ENCODE assay signal across 19 cellular contexts in the genomic region with DNA sequence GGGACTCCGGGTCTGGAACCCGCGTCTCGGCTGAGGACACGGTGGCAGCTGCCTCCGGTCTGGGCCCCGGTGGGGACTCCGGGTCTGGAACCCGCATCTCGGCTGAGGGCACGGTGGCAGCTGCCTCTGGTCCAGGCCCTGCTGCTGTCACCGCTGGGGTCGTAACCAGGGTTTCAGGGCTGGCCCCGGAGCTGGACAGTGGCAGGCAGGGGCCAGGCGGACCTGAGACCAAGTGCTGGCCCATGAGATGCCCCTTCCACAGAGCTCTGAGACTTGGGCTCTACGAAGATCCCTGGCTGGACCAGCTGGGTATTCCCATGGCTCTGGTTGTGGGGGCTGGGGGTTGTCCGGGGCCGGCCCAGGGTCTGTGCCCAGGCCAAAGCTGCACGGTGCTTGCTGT. TPM values are rescaled to one million over a fixed set of nuclear protein-coding genes. Genes with fewer than 3 reads are reported as not detected.
A peak's percentile ranks its signal among the peaks of the same experiment; 100 is the strongest.
DNase-seq lines count a peak whose midpoint lies in the region; ATAC-seq, FAIRE-seq and TF ChIP-seq lines count a peak whose summit lies in the region.
"Had no signal": no experiment of that assay in that cellular context is flagged by ENCODE, and none has a peak within 500 bp of the region (broad histone marks: within the 10 kb centered on the region; RNA-seq: fewer than 3 reads in every experiment).

No MANE protein-coding gene starts in this region.

- H2BK15ac ChIP-seq in neuronal stem cell (ENCODE audit: low read length) = no peak overlapping the region

- H3K79me1 ChIP-seq in neuronal stem cell (ENCODE audit: low read depth, low read length) = peaks cover 39% of the 10 kb centered on the region

- no peak for ATAC-seq in HepG2
- no peak for ATAC-seq in right lobe of liver

- H3K36me3 ChIP-seq in HepG2 (replicated peaks in 1 of 2; ENCODE audit: control insufficient read depth in 1 of 2, insufficient read depth in 2 of 2, low read length in 2 of 2) (0 out of 5 replicates have a peak, but pooled peaks cover 0 to 6% of the 10 kb centered on the region in 2 experiments), right lobe of liver (no peaks in the 10 kb centered on the region), neuronal stem cell (replicated peaks in 1 of 2; ENCODE audit: control insufficient read depth in 2 of 2, insufficient read depth in 2 of 2, low read length in 2 of 2) (peaks cover 9 to 20% of the 10 kb centered on the region in 2 donors), testis (ENCODE audit: low read depth, missing control alignments) (no peaks in the 10 kb centered on the region)

- H3K23ac ChIP-seq in neuronal stem cell (ENCODE audit: low read depth, low read length, poor library complexity) = peak overlapping the region; percentile 80

- no peak overlapping the region for H2BK12ac ChIP-seq in neuronal stem cell (ENCODE audit: low read length)

- no TSS peak for BruUV-seq in HepG2 (replicated peaks; lab: Mats Ljungman, UMichigan)

- no peak for FAIRE-seq in HepG2 (lab: Jason Lieb, UNC)
- FAIRE-seq: A549, D721Med, G401.6, GM12891, GM19239, HTR-8/SVneo had no signal

- H2AFZ ChIP-seq in HepG2 (ENCODE audit: low read length) = no peak overlapping the region
- H2AFZ ChIP-seq in neuronal stem cell (ENCODE audit: low read length) = no peak overlapping the region

- H3K4ac ChIP-seq in neuronal stem cell (ENCODE audit: low read length) = no peak overlapping the region

- H4K8ac ChIP-seq in neuronal stem cell (ENCODE audit: low read depth, low read length) = no peak overlapping the region

- POLR2A ChIA-PET in HepG2 (lab: Yijun Ruan, JAX) = interaction anchor here (0.9 to 2.0 kb wide), 2 partner anchors 23 to 72 kb away, joined by 3 to 5 read pairs; a partner anchor contains a TSS

- H3K9ac ChIP-seq in HepG2 (ENCODE audit: insufficient read depth, low read depth, low read length) (no peak overlapping the region), neuronal stem cell (ENCODE audit: low read depth, low read length, poor library complexity) (no peak overlapping the region)

- no peak for TF ChIP-seq RAD21 in HepG2 (CRISPR knock-in tag; IDR thresholded peaks at IDR 0.05)

- peaks cover 3% of the 10 kb centered on the region for H3K79me2 ChIP-seq in HepG2 (ENCODE audit: insufficient read depth, low read length)

- H3K4me2 ChIP-seq in HepG2 (ENCODE audit: low read depth, low read length) (no peak overlapping the region), neuronal stem cell (ENCODE audit: insufficient read depth, low read length, poor library complexity, severe bottlenecking) (no peak overlapping the region)
- H3K4me2 ChIP-seq: A549 had no signal

- H4K91ac ChIP-seq in neuronal stem cell (ENCODE audit: low read depth, low read length, poor library complexity) = no peak overlapping the region

- no peak; a peak in 1 of 4 replicates for TF ChIP-seq POLR2A in HepG2 (IDR thresholded peaks at IDR 0.05; ENCODE audit: insufficient read depth in 1 of 2, low read depth in 2 of 2, low read length in 2 of 2)
- TF ChIP-seq POLR2A in right lobe of liver (IDR thresholded peaks at IDR 0.05) = no peak
- no peak for TF ChIP-seq POLR2A in testis (IDR thresholded peaks at IDR 0.05)

- H3K9me3 ChIP-seq in HepG2 (ENCODE audit: low read length) = no peaks in the 10 kb centered on the region
- H3K9me3 ChIP-seq in right lobe of liver = no peaks in the 10 kb centered on the region
- H3K9me3 ChIP-seq in neuronal stem cell (replicated peaks in 1 of 2; ENCODE audit: control insufficient read depth in 2 of 2, insufficient read depth in 1 of 2, low read depth in 1 of 2, low read length in 2 of 2) = no peaks in the 10 kb centered on the region
- no peaks in the 10 kb centered on the region for H3K9me3 ChIP-seq in testis
- H3K9me3 ChIP-seq: A549, Caco-2, HAP-1 had no signal

- TF ChIP-seq EP300 in HepG2 (IDR thresholded peaks at IDR 0.05; ENCODE audit: low read depth in 2 of 2, low read length in 2 of 2) (no peak), HepG2 (CRISPR knock-in tag; IDR thresholded peaks at IDR 0.05; ENCODE audit: borderline replicate concordance) (no peak)

- H3K4me3 ChIP-seq in HepG2 (replicated peaks in 1 of 3; ENCODE audit: insufficient read depth in 1 of 3, low read depth in 2 of 3, low read length in 3 of 3) (no peak overlapping the region), right lobe of liver (no peak overlapping the region), neuronal stem cell (ENCODE audit: low read length in 2 of 2) (no peak overlapping the region), testis (no peak overlapping the region)
- H3K4me3 ChIP-seq: A549, HAP-1 had no signal

- H3K14ac ChIP-seq in neuronal stem cell (ENCODE audit: low read length) = no peak overlapping the region

- H3K4me1 ChIP-seq in HepG2 (ENCODE audit: insufficient read depth, low read length) = peaks cover 11% of the 10 kb centered on the region
- peaks cover 0 to 13% (median 0%) of the 10 kb centered on the region in 4 donors for H3K4me1 ChIP-seq in right lobe of liver
- peaks cover 6 to 8% of the 10 kb centered on the region in 2 donors for H3K4me1 ChIP-seq in neuronal stem cell (ENCODE audit: control insufficient read depth in 2 of 2, insufficient read depth in 1 of 2, low read depth in 1 of 2, low read length in 2 of 2)
- peaks cover 22% of the 10 kb centered on the region for H3K4me1 ChIP-seq in testis
- H3K4me1 ChIP-seq: HAP-1 had no signal

- no CpG with 5 or more reads among the region's 19 CpGs for WGBS in HepG2 (ENCODE audit: low lambda C conversion rate)
- WGBS in right lobe of liver (ENCODE audit: insufficient coverage, low coverage, low lambda C conversion rate, missing lambda C conversion rate) = no CpG with 5 or more reads among the region's 19 CpGs
- WGBS in neuronal stem cell (ENCODE audit: extremely low coverage in 2 of 2, insufficient read length in 2 of 2, insufficient replicate concordance in 1 of 2), 2 donors = no CpG with 5 or more reads among the region's 19 CpGs
- WGBS in testis, 2 donors = 91 to 100% methylated on average over 1 to 19 of the region's 19 CpGs

- CTCF ChIA-PET in HepG2 (lab: Yijun Ruan, JAX; ENCODE audit: low intra/inter-chr PET ratio, low total read pairs) = interaction anchor here (2.2 kb wide), 1 partner anchor 72 kb away, joined by 13 read pairs; no protein-coding TSS in a partner anchor

- DNase-seq in HepG2 (ENCODE audit: low spot score) = no peak
- no peak for DNase-seq in right lobe of liver
- DNase-seq in neuronal stem cell (ENCODE audit: low spot score) = no peak
- DNase-seq in testis = no peak
- DNase-seq: AML-193; Caco-2; CD4-positive, alpha-beta T cell had no signal

- no peak overlapping the region for H2AK5ac ChIP-seq in neuronal stem cell (ENCODE audit: low read depth, low read length)

- no peak overlapping the region for H3K18ac ChIP-seq in neuronal stem cell (ENCODE audit: low read length)

- intact Hi-C loops in HepG2 (cut with micrococcal nuclease; ENCODE audit: unreplicated experiment) (no loop called here), right lobe of liver (cut with DNase I) (loop anchor here in 1 of 2 donors (5.0 kb wide), 1 partner anchor 77 kb away; a partner anchor contains a TSS), testis (cut with DNase I; ENCODE audit: low total_unique reads) (no loop called here)

- H2BK120ac ChIP-seq in neuronal stem cell (ENCODE audit: low read depth, low read length) = no peak overlapping the region

- H4K20me1 ChIP-seq in HepG2 (ENCODE audit: insufficient read depth, low read length) = no peaks in the 10 kb centered on the region

- H3K27ac ChIP-seq in HepG2 (ENCODE audit: extremely low read length, insufficient read depth, low read length) = no peak overlapping the region
- H3K27ac ChIP-seq in right lobe of liver = no peak overlapping the region
- no peak overlapping the region for H3K27ac ChIP-seq in neuronal stem cell (replicated peaks; ENCODE audit: low read length)
- H3K27ac ChIP-seq in testis = no peak overlapping the region
- H3K27ac ChIP-seq: 22Rv1, A549, C4-2B had no signal

- peaks cover 11 to 36% of the 10 kb centered on the region in 2 experiments; a peak in 4 of 5 replicates for H3K27me3 ChIP-seq in HepG2 (ENCODE audit: control insufficient read depth in 1 of 2, insufficient read depth in 2 of 2, low read length in 2 of 2)
- H3K27me3 ChIP-seq in right lobe of liver = no peaks in the 10 kb centered on the region
- H3K27me3 ChIP-seq in neuronal stem cell (ENCODE audit: control insufficient read depth in 3 of 3, insufficient read depth in 3 of 3, low read depth in 1 of 3, low read length in 3 of 3) = peaks cover 0 to 29% (median 3%) of the 10 kb centered on the region in 3 experiments
- no peaks in the 10 kb centered on the region for H3K27me3 ChIP-seq in testis

- in situ Hi-C loops in HepG2 (cut with HindIII; ENCODE audit: extremely low pct_ligation_motif_present, low pct_unique_long_range_greater_than_20kb) = no loop called here

- peak overlapping the region; percentile 53 for H2BK5ac ChIP-seq in neuronal stem cell (ENCODE audit: low read length)

- TF ChIP-seq CTCF in HepG2 (CRISPR knock-in tag; IDR thresholded peaks at IDR 0.05) (no peak), right lobe of liver (IDR thresholded peaks at IDR 0.05) (no peak), testis (IDR thresholded peaks at IDR 0.05) (no peak)

RNA-seq across cellular contexts. Expression of a gene that starts 3.8 kb away (rescaled TPM):
- 22.4 and 26.2 TPM in 2 replicates for total RNA-seq in HepG2 (2016; rRNA removed; fragmentation: Illumina TruSeq; extraction: Trizol)
- total RNA-seq in HepG2 (2016; cell fraction: cytosol; rRNA removed; fragmentation: Illumina TruSeq; extraction: Trizol; ENCODE audit: low read depth) = 18.7 and 21.8 TPM in 2 replicates
- total RNA-seq in HepG2 (2016; cell fraction: insoluble cytoplasmic fraction; rRNA removed; fragmentation: Illumina TruSeq; extraction: Trizol) = 20.2 and 24.6 TPM in 2 replicates
- 34.6 and 36.7 TPM in 2 replicates for total RNA-seq in HepG2 (2016; cell fraction: membrane; rRNA removed; fragmentation: Illumina TruSeq; extraction: Trizol)
- 13.4 and 16.9 TPM in 2 replicates for total RNA-seq in HepG2 (2016; cell fraction: nucleus; rRNA removed; fragmentation: Illumina TruSeq; extraction: Trizol)
- 13.1 and 15.9 TPM in 2 replicates for polyA plus RNA-seq in HepG2 (2011; rRNA removed)
- 11.8 and 20.0 TPM in 2 replicates for polyA plus RNA-seq in HepG2 (2011; cell fraction: cytosol; rRNA removed)
- polyA plus RNA-seq in HepG2 (2011; cell fraction: nucleus; rRNA removed) = 47.0 and 47.2 TPM in 2 replicates
- 6.9 and 11.4 TPM in 2 replicates for polyA plus RNA-seq in HepG2 (2012)
- 23.0 and 24.2 TPM in 2 replicates for polyA plus RNA-seq in HepG2 (2016; cell fraction: cytosol; fragmentation: Illumina TruSeq; extraction: Trizol; ENCODE audit: low read depth)
- polyA plus RNA-seq in HepG2 (2016; cell fraction: insoluble cytoplasmic fraction; fragmentation: Illumina TruSeq; extraction: Trizol; ENCODE audit: low read depth) = 22.5 and 24.4 TPM in 2 replicates
- 32.9 and 33.9 TPM in 2 replicates for polyA plus RNA-seq in HepG2 (2016; cell fraction: membrane; fragmentation: Illumina TruSeq; extraction: Trizol; ENCODE audit: low read depth)
- polyA plus RNA-seq in HepG2 (2016; cell fraction: nucleus; fragmentation: Illumina TruSeq; extraction: Trizol; ENCODE audit: insufficient read depth, low read depth) = 29.7 and 35.5 TPM in 2 replicates
- 20.0 and 21.5 TPM in 2 replicates for polyA minus RNA-seq in HepG2 (2011; rRNA and poly(A)+ RNA removed; ENCODE audit: low replicate concordance)
- polyA minus RNA-seq in HepG2 (2011; cell fraction: cytosol; rRNA and poly(A)+ RNA removed) = 9.3 and 9.6 TPM in 2 replicates
- 8.9 and 13.2 TPM in 2 replicates for polyA minus RNA-seq in HepG2 (2011; cell fraction: nucleus; rRNA and poly(A)+ RNA removed)
- total RNA-seq in right lobe of liver = 10 to 100 TPM in 2 of 6 experiments, 1 to 10 TPM in 4; 5.1 to 16.2 (median 6.6) TPM
- 14.5 TPM for polyA plus RNA-seq in neuronal stem cell (2013, experiment 1 of 2)
- polyA plus RNA-seq in neuronal stem cell (2013, experiment 2 of 2) = 15.3 TPM
- 10 to 100 TPM; 18.6 to 24.0 TPM for total RNA-seq in testis
- polyA plus RNA-seq in testis (ENCODE audit: insufficient read depth, low read depth, low replicate concordance) = 11.4 TPM

RNA-seq across cellular contexts. Expression of a gene that starts 4.0 kb away (rescaled TPM):
- 8.8 and 22.9 TPM in 2 replicates for total RNA-seq in HepG2 (2016; rRNA removed; fragmentation: Illumina TruSeq; extraction: Trizol)
- 14.2 and 15.9 TPM in 2 replicates for total RNA-seq in HepG2 (2016; cell fraction: cytosol; rRNA removed; fragmentation: Illumina TruSeq; extraction: Trizol; ENCODE audit: low read depth)
- 7.3 and 24.5 TPM in 2 replicates for total RNA-seq in HepG2 (2016; cell fraction: insoluble cytoplasmic fraction; rRNA removed; fragmentation: Illumina TruSeq; extraction: Trizol)
- 5.5 and 6.8 TPM in 2 replicates for total RNA-seq in HepG2 (2016; cell fraction: membrane; rRNA removed; fragmentation: Illumina TruSeq; extraction: Trizol)
- 26.2 and 31.2 TPM in 2 replicates for total RNA-seq in HepG2 (2016; cell fraction: nucleus; rRNA removed; fragmentation: Illumina TruSeq; extraction: Trizol)
- polyA plus RNA-seq in HepG2 (2011; rRNA removed) = 7.3 and 8.6 TPM in 2 replicates
- 2.5 and 6.5 TPM in 2 replicates for polyA plus RNA-seq in HepG2 (2011; cell fraction: cytosol; rRNA removed)
- polyA plus RNA-seq in HepG2 (2011; cell fraction: nucleus; rRNA removed) = 145 and 298 TPM in 2 replicates
- 6.6 and 11.8 TPM in 2 replicates for polyA plus RNA-seq in HepG2 (2012)
- polyA plus RNA-seq in HepG2 (2016; cell fraction: cytosol; fragmentation: Illumina TruSeq; extraction: Trizol; ENCODE audit: low read depth) = 2.3 and 2.5 TPM in 2 replicates
- polyA plus RNA-seq in HepG2 (2016; cell fraction: insoluble cytoplasmic fraction; fragmentation: Illumina TruSeq; extraction: Trizol; ENCODE audit: low read depth) = 6.8 and 7.7 TPM in 2 replicates
- polyA plus RNA-seq in HepG2 (2016; cell fraction: membrane; fragmentation: Illumina TruSeq; extraction: Trizol; ENCODE audit: low read depth) = 3.5 and 4.5 TPM in 2 replicates
- polyA plus RNA-seq in HepG2 (2016; cell fraction: nucleus; fragmentation: Illumina TruSeq; extraction: Trizol; ENCODE audit: insufficient read depth, low read depth) = 103 and 115 TPM in 2 replicates
- 8.2 and 13.0 TPM in 2 replicates for polyA minus RNA-seq in HepG2 (2011; rRNA and poly(A)+ RNA removed; ENCODE audit: low replicate concordance)
- 2.4 and 3.9 TPM in 2 replicates for polyA minus RNA-seq in HepG2 (2011; cell fraction: cytosol; rRNA and poly(A)+ RNA removed)
- polyA minus RNA-seq in HepG2 (2011; cell fraction: nucleus; rRNA and poly(A)+ RNA removed) = 7.5 and 12.4 TPM in 2 replicates
- 1 to 10 TPM; 2.9 to 7.8 (median 4.6) TPM for total RNA-seq in right lobe of liver
- 77.3 TPM for polyA plus RNA-seq in neuronal stem cell (2013, experiment 1 of 2)
- polyA plus RNA-seq in neuronal stem cell (2013, experiment 2 of 2) = 69.6 TPM
- total RNA-seq in testis = 10 to 100 TPM; 90.6 to 95.0 TPM
- polyA plus RNA-seq in testis (ENCODE audit: insufficient read depth, low read depth, low replicate concordance) = 32.5 TPM

RNA-seq across cellular contexts. Expression of a gene that starts 16.1 kb away (rescaled TPM):
- not detected in 2 replicates for total RNA-seq in HepG2 (2016; rRNA removed; fragmentation: Illumina TruSeq; extraction: Trizol)
- not detected in 2 replicates for total RNA-seq in HepG2 (2016; cell fraction: cytosol; rRNA removed; fragmentation: Illumina TruSeq; extraction: Trizol; ENCODE audit: low read depth)
- not detected in 2 replicates for total RNA-seq in HepG2 (2016; cell fraction: insoluble cytoplasmic fraction; rRNA removed; fragmentation: Illumina TruSeq; extraction: Trizol)
- total RNA-seq in HepG2 (2016; cell fraction: membrane; rRNA removed; fragmentation: Illumina TruSeq; extraction: Trizol) = not detected in 2 replicates
- total RNA-seq in HepG2 (2016; cell fraction: nucleus; rRNA removed; fragmentation: Illumina TruSeq; extraction: Trizol) = not detected in 2 replicates
- polyA plus RNA-seq in HepG2 (2011; rRNA removed) = not detected in 2 replicates
- not detected in 2 replicates for polyA plus RNA-seq in HepG2 (2011; cell fraction: cytosol; rRNA removed)
- polyA plus RNA-seq in HepG2 (2011; cell fraction: nucleus; rRNA removed) = not detected in 2 replicates
- not detected in 2 replicates for polyA plus RNA-seq in HepG2 (2012)
- not detected in 2 replicates for polyA plus RNA-seq in HepG2 (2016; cell fraction: cytosol; fragmentation: Illumina TruSeq; extraction: Trizol; ENCODE audit: low read depth)
- not detected in 2 replicates for polyA plus RNA-seq in HepG2 (2016; cell fraction: insoluble cytoplasmic fraction; fragmentation: Illumina TruSeq; extraction: Trizol; ENCODE audit: low read depth)
- polyA plus RNA-seq in HepG2 (2016; cell fraction: membrane; fragmentation: Illumina TruSeq; extraction: Trizol; ENCODE audit: low read depth) = not detected in 2 replicates
- not detected in 2 replicates for polyA plus RNA-seq in HepG2 (2016; cell fraction: nucleus; fragmentation: Illumina TruSeq; extraction: Trizol; ENCODE audit: insufficient read depth, low read depth)
- not detected in 2 replicates for polyA minus RNA-seq in HepG2 (2011; rRNA and poly(A)+ RNA removed; ENCODE audit: low replicate concordance)
- not detected in 2 replicates for polyA minus RNA-seq in HepG2 (2011; cell fraction: cytosol; rRNA and poly(A)+ RNA removed)
- not detected in 2 replicates for polyA minus RNA-seq in HepG2 (2011; cell fraction: nucleus; rRNA and poly(A)+ RNA removed)
- total RNA-seq in right lobe of liver = not detected
- 0.52 TPM for polyA plus RNA-seq in neuronal stem cell (2013, experiment 1 of 2)
- polyA plus RNA-seq in neuronal stem cell (2013, experiment 2 of 2) = 0.51 TPM
- not detected for total RNA-seq in testis
- not detected for polyA plus RNA-seq in testis (ENCODE audit: insufficient read depth, low read depth, low replicate concordance)
- total RNA-seq: Caco-2; CD4-positive, alpha-beta T cell; H4 had no signal
- polyA plus RNA-seq: BJ, IgD-negative memory B cell had no signal

RNA-seq across cellular contexts. Expression of a gene that starts 23.9 kb away (rescaled TPM):
- total RNA-seq in HepG2 (2016; rRNA removed; fragmentation: Illumina TruSeq; extraction: Trizol) = 0.72 and 2.0 TPM in 2 replicates
- total RNA-seq in HepG2 (2016; cell fraction: cytosol; rRNA removed; fragmentation: Illumina TruSeq; extraction: Trizol; ENCODE audit: low read depth) = 0.30 TPM in 1 of 2 replicates, not detected in the other
- total RNA-seq in HepG2 (2016; cell fraction: insoluble cytoplasmic fraction; rRNA removed; fragmentation: Illumina TruSeq; extraction: Trizol) = 1.2 and 2.1 TPM in 2 replicates
- 0.31 and 0.38 TPM in 2 replicates for total RNA-seq in HepG2 (2016; cell fraction: membrane; rRNA removed; fragmentation: Illumina TruSeq; extraction: Trizol)
- total RNA-seq in HepG2 (2016; cell fraction: nucleus; rRNA removed; fragmentation: Illumina TruSeq; extraction: Trizol) = 1.1 and 2.5 TPM in 2 replicates
- polyA plus RNA-seq in HepG2 (2011; rRNA removed) = 2.3 and 3.0 TPM in 2 replicates
- polyA plus RNA-seq in HepG2 (2011; cell fraction: cytosol; rRNA removed) = 1.1 and 1.5 TPM in 2 replicates
- polyA plus RNA-seq in HepG2 (2011; cell fraction: nucleus; rRNA removed) = 3.7 and 5.0 TPM in 2 replicates
- polyA plus RNA-seq in HepG2 (2012) = 3.0 and 3.9 TPM in 2 replicates
- polyA plus RNA-seq in HepG2 (2016; cell fraction: cytosol; fragmentation: Illumina TruSeq; extraction: Trizol; ENCODE audit: low read depth) = 0.34 and 0.49 TPM in 2 replicates
- polyA plus RNA-seq in HepG2 (2016; cell fraction: insoluble cytoplasmic fraction; fragmentation: Illumina TruSeq; extraction: Trizol; ENCODE audit: low read depth) = 0.61 and 0.67 TPM in 2 replicates
- polyA plus RNA-seq in HepG2 (2016; cell fraction: membrane; fragmentation: Illumina TruSeq; extraction: Trizol; ENCODE audit: low read depth) = 0.44 and 0.46 TPM in 2 replicates
- polyA plus RNA-seq in HepG2 (2016; cell fraction: nucleus; fragmentation: Illumina TruSeq; extraction: Trizol; ENCODE audit: insufficient read depth, low read depth) = 3.3 and 3.5 TPM in 2 replicates
- 1.2 and 15.6 TPM in 2 replicates for polyA minus RNA-seq in HepG2 (2011; rRNA and poly(A)+ RNA removed; ENCODE audit: low replicate concordance)
- polyA minus RNA-seq in HepG2 (2011; cell fraction: cytosol; rRNA and poly(A)+ RNA removed) = 0.79 and 1.8 TPM in 2 replicates
- polyA minus RNA-seq in HepG2 (2011; cell fraction: nucleus; rRNA and poly(A)+ RNA removed) = 0.87 and 1.0 TPM in 2 replicates
- total RNA-seq in right lobe of liver = under 1 TPM in 1 of 6 experiments, not detected in 5; 0.25 TPM
- 0.33 TPM for polyA plus RNA-seq in neuronal stem cell (2013, experiment 1 of 2)
- polyA plus RNA-seq in neuronal stem cell (2013, experiment 2 of 2) = 0.43 TPM
- total RNA-seq in testis = 1 to 10 TPM; 1.5 to 2.8 TPM
- polyA plus RNA-seq in testis (ENCODE audit: insufficient read depth, low read depth, low replicate concordance) = 18.5 TPM
- total RNA-seq: CD4-positive, alpha-beta T cell; H4 had no signal
- polyA plus RNA-seq: IgD-negative memory B cell had no signal

RNA-seq across cellular contexts. Expression of a gene that starts 43.6 kb away (rescaled TPM):
- total RNA-seq in HepG2 (2016; rRNA removed; fragmentation: Illumina TruSeq; extraction: Trizol) (16.9 and 21.7 TPM in 2 replicates), right lobe of liver (10 to 100 TPM; 11.9 to 26.1 (median 17.3) TPM), testis (10 to 100 TPM; 58.0 to 59.0 TPM)
- total RNA-seq in HepG2 (2016; cell fraction: cytosol; rRNA removed; fragmentation: Illumina TruSeq; extraction: Trizol; ENCODE audit: low read depth) = 7.0 and 7.4 TPM in 2 replicates
- 15.6 and 20.7 TPM in 2 replicates for total RNA-seq in HepG2 (2016; cell fraction: insoluble cytoplasmic fraction; rRNA removed; fragmentation: Illumina TruSeq; extraction: Trizol)
- 5.7 and 7.5 TPM in 2 replicates for total RNA-seq in HepG2 (2016; cell fraction: membrane; rRNA removed; fragmentation: Illumina TruSeq; extraction: Trizol)
- 14.7 and 17.4 TPM in 2 replicates for total RNA-seq in HepG2 (2016; cell fraction: nucleus; rRNA removed; fragmentation: Illumina TruSeq; extraction: Trizol)
- polyA plus RNA-seq in HepG2 (2011; rRNA removed) (25.0 and 25.2 TPM in 2 replicates), testis (ENCODE audit: insufficient read depth, low read depth, low replicate concordance) (28.9 TPM)
- polyA plus RNA-seq in HepG2 (2011; cell fraction: cytosol; rRNA removed) = 10.2 and 14.3 TPM in 2 replicates
- polyA plus RNA-seq in HepG2 (2011; cell fraction: nucleus; rRNA removed) = 96.0 and 123 TPM in 2 replicates
- polyA plus RNA-seq in HepG2 (2012) = 12.1 and 17.0 TPM in 2 replicates
- polyA plus RNA-seq in HepG2 (2016; cell fraction: cytosol; fragmentation: Illumina TruSeq; extraction: Trizol; ENCODE audit: low read depth) = 1.3 and 1.4 TPM in 2 replicates
- 14.0 TPM in 2 replicates for polyA plus RNA-seq in HepG2 (2016; cell fraction: insoluble cytoplasmic fraction; fragmentation: Illumina TruSeq; extraction: Trizol; ENCODE audit: low read depth)
- 3.2 and 3.5 TPM in 2 replicates for polyA plus RNA-seq in HepG2 (2016; cell fraction: membrane; fragmentation: Illumina TruSeq; extraction: Trizol; ENCODE audit: low read depth)
- 31.2 and 33.5 TPM in 2 replicates for polyA plus RNA-seq in HepG2 (2016; cell fraction: nucleus; fragmentation: Illumina TruSeq; extraction: Trizol; ENCODE audit: insufficient read depth, low read depth)
- polyA minus RNA-seq in HepG2 (2011; rRNA and poly(A)+ RNA removed; ENCODE audit: low replicate concordance) = 29.7 and 30.3 TPM in 2 replicates
- 6.2 and 6.9 TPM in 2 replicates for polyA minus RNA-seq in HepG2 (2011; cell fraction: cytosol; rRNA and poly(A)+ RNA removed)
- polyA minus RNA-seq in HepG2 (2011; cell fraction: nucleus; rRNA and poly(A)+ RNA removed) = 44.2 and 47.5 TPM in 2 replicates
- polyA plus RNA-seq in neuronal stem cell (2013, experiment 1 of 2) = 14.9 TPM
- 15.0 TPM for polyA plus RNA-seq in neuronal stem cell (2013, experiment 2 of 2)
